11 cellular contexts compared by ENCODE assay signal in genomic region chr9:93464395-93464794, GRCh38. TPM values are rescaled to one million over a fixed set of nuclear protein-coding genes. Genes with fewer than 3 reads are reported as not detected.
DNase-seq lines count a peak whose midpoint lies in the region; ATAC-seq and TF ChIP-seq lines count a peak whose summit lies in the region.
"Had no signal": no experiment of that assay in that cellular context is flagged by ENCODE, and none has a peak within 500 bp of the region (broad histone marks: within the 10 kb centered on the region; RNA-seq: fewer than 3 reads in every experiment).

No MANE protein-coding gene starts in this region.

- H3K4me2 ChIP-seq in DND-41 (ENCODE audit: insufficient read depth, low read length): peak overlapping the region; percentile 72

- H3K4me1 Mint-ChIP-seq in activated CD8-positive, alpha-beta T cell treated with anti-CD3 and anti-CD28 coated beads, Interleukin-2, amount 10 ng/mL, durations not matched to agents 7 days and 5 days (ENCODE audit: low read depth): peaks cover 86% of the 10 kb centered on the region
- peaks cover 56 to 95% (median 86%) of the 10 kb centered on the region in 4 donors for H3K4me1 Mint-ChIP-seq in naive thymus-derived CD8-positive, alpha-beta T cell

- no peaks in the 10 kb centered on the region for H3K27me3 ChIP-seq in DND-41 (ENCODE audit: insufficient read depth, low read length, poor library complexity)
- H3K27me3 ChIP-seq in HUES6 (ENCODE audit: control insufficient read depth, insufficient read depth, low read length): no peaks in the 10 kb centered on the region
- H3K27me3 ChIP-seq: cardiac muscle cell had no signal

- H3K79me2 ChIP-seq in DND-41 (ENCODE audit: insufficient read depth, low read length): peaks cover 98% of the 10 kb centered on the region

- ATAC-seq in DND-41 (ENCODE audit: insufficient read depth, low read depth): 0 out of 3 replicates have a peak, but pooled peaks have one; percentile 13
- peak; percentile 28 for ATAC-seq in activated CD8-positive, alpha-beta T cell treated with anti-CD3 and anti-CD28 coated beads, Interleukin-2, amount 10 ng/mL, durations not matched to agents 7 days and 5 days
- no peak for ATAC-seq in naive thymus-derived CD8-positive, alpha-beta T cell
- no peak for ATAC-seq in GM18502 (IDR thresholded peaks at IDR 0.05; ENCODE audit: poor library complexity, unreplicated experiment)

- H3K9ac ChIP-seq in DND-41 (ENCODE audit: low read depth, low read length) (peak overlapping the region; percentile 62), HUES6 (ENCODE audit: low read length) (no peak overlapping the region)
- H3K9ac ChIP-seq: parathyroid adenoma had no signal

- peaks cover 34% of the 10 kb centered on the region for H3K36me3 Mint-ChIP-seq in activated CD8-positive, alpha-beta T cell treated with anti-CD3 and anti-CD28 coated beads, Interleukin-2, amount 10 ng/mL, durations not matched to agents 7 days and 5 days (ENCODE audit: low read depth)
- H3K36me3 Mint-ChIP-seq in naive thymus-derived CD8-positive, alpha-beta T cell: peaks cover 0 to 7% (median 0%) of the 10 kb centered on the region in 3 donors

- H2AFZ ChIP-seq in DND-41 (ENCODE audit: low read depth, low read length): peak overlapping the region; percentile 47; the same call in 1 of the 2 replicates
- H2AFZ ChIP-seq: parathyroid adenoma had no signal

- CTCF ChIA-PET in activated CD8-positive, alpha-beta T cell treated with anti-CD3 and anti-CD28 coated beads, Interleukin-2, amount 10 ng/mL, durations not matched to agents 7 days and 5 days (lab: Charles Lee): interaction anchor here (0.9 to 4.2 kb wide), 7 partner anchors 8 to 355 kb away, joined by 3 to 42 read pairs (median 6); partner anchors contain the start of gene FAM120AOS

- DNase-seq in DND-41 (no peak), middle frontal gyrus (ENCODE audit: extremely low spot score, low spot score) (no peak), mesenteric fat pad (ENCODE audit: low spot score) (no peak), NCI-H2171 treated with DMSO at 0.1 percent for 48 hours (lab: John Stamatoyannopoulos, UW) (no peak)
- DNase-seq in activated CD8-positive, alpha-beta T cell treated with anti-CD3 and anti-CD28 coated beads, Interleukin-2, amount 10 ng/mL, durations not matched to agents 7 days and 5 days: no peak
- DNase-seq in naive thymus-derived CD8-positive, alpha-beta T cell: no peak
- DNase-seq: activated CD4-positive, CD25-positive, alpha-beta regulatory T cell treated with anti-CD3 and anti-CD28 coated beads, Interleukin-2, amount 50 U/mL, for 72 hours had no signal

- peaks cover 21% of the 10 kb centered on the region; the same call in 1 of the 2 replicates for H4K20me1 ChIP-seq in DND-41 (ENCODE audit: insufficient read depth, low read length)

- H3K27ac Mint-ChIP-seq in activated CD8-positive, alpha-beta T cell treated with anti-CD3 and anti-CD28 coated beads, Interleukin-2, amount 10 ng/mL, durations not matched to agents 7 days and 5 days: peak overlapping the region; percentile 92
- peak overlapping the region in 8 of 10 donors; percentile 44 to 84 (median 66) for H3K27ac Mint-ChIP-seq in naive thymus-derived CD8-positive, alpha-beta T cell

- H3K27ac ChIP-seq in DND-41 (ENCODE audit: low read length): peak overlapping the region; percentile 93
- H3K27ac ChIP-seq in HUES6 (ENCODE audit: low read depth, low read length): 0 out of 2 replicates have a peak overlapping the region, but pooled peaks have one; percentile 35
- H3K27ac ChIP-seq: cardiac muscle cell, parathyroid adenoma had no signal

- TF ChIP-seq CTCF in DND-41 (IDR thresholded peaks at IDR 0.05; ENCODE audit: borderline replicate concordance, extremely low read depth, low read length, poor library complexity, severe bottlenecking): no peak

- POLR2A ChIA-PET in activated CD8-positive, alpha-beta T cell treated with anti-CD3 and anti-CD28 coated beads, Interleukin-2, amount 10 ng/mL, durations not matched to agents 7 days and 5 days (lab: Charles Lee): interaction anchor here (0.7 to 4.6 kb wide), 4 partner anchors 11 to 102 kb away, joined by 3 to 50 read pairs (median 21); partner anchors contain the start of genes FAM120A and FAM120AOS
- POLR2A ChIA-PET in naive thymus-derived CD8-positive, alpha-beta T cell (lab: Charles Lee): interaction anchor here (0.6 to 1.0 kb wide), 2 partner anchors 13 to 25 kb away, joined by 3 read pairs; partner anchors contain the start of gene FAM120A

- peak overlapping the region; percentile 2 to 50; a peak in 3 of 4 replicates for H3K4me3 ChIP-seq in DND-41 (ENCODE audit: low read depth in 1 of 2, low read length in 2 of 2)
- no peak overlapping the region for H3K4me3 ChIP-seq in HUES6 (ENCODE audit: low read depth, low read length)
- H3K4me3 ChIP-seq: cardiac muscle cell had no signal

- H3K27me3 Mint-ChIP-seq in activated CD8-positive, alpha-beta T cell treated with anti-CD3 and anti-CD28 coated beads, Interleukin-2, amount 10 ng/mL, durations not matched to agents 7 days and 5 days (ENCODE audit: low read depth): no peaks in the 10 kb centered on the region
- H3K27me3 Mint-ChIP-seq in naive thymus-derived CD8-positive, alpha-beta T cell: no peaks in the 10 kb centered on the region

- H3K36me3 ChIP-seq in DND-41 (ENCODE audit: insufficient read depth, low read length) (0 out of 2 replicates have a peak, but pooled peaks cover 4% of the 10 kb centered on the region), HUES6 (ENCODE audit: control insufficient read depth, insufficient read depth, low read length) (no peaks in the 10 kb centered on the region)
- H3K36me3 ChIP-seq: cardiac muscle cell had no signal

- H3K4me3 Mint-ChIP-seq in activated CD8-positive, alpha-beta T cell treated with anti-CD3 and anti-CD28 coated beads, Interleukin-2, amount 10 ng/mL, durations not matched to agents 7 days and 5 days: peak overlapping the region; percentile 67
- H3K4me3 Mint-ChIP-seq in naive thymus-derived CD8-positive, alpha-beta T cell: peak overlapping the region in 6 of 10 donors; percentile 11 to 64 (median 32)

- no peaks in the 10 kb centered on the region for H3K9me3 Mint-ChIP-seq in activated CD8-positive, alpha-beta T cell treated with anti-CD3 and anti-CD28 coated beads, Interleukin-2, amount 10 ng/mL, durations not matched to agents 7 days and 5 days (ENCODE audit: insufficient read depth)
- H3K9me3 Mint-ChIP-seq in naive thymus-derived CD8-positive, alpha-beta T cell: no peaks in the 10 kb centered on the region

- H3K9me3 ChIP-seq in DND-41 (ENCODE audit: insufficient read depth, low read length, severe bottlenecking): no peaks in the 10 kb centered on the region
- no peaks in the 10 kb centered on the region for H3K9me3 ChIP-seq in HUES6 (ENCODE audit: control insufficient read depth, insufficient read depth, low read depth, low read length)

- H3K4me1 ChIP-seq in DND-41 (ENCODE audit: insufficient read depth, low read length): peaks cover 88% of the 10 kb centered on the region
- H3K4me1 ChIP-seq in HUES6 (ENCODE audit: control insufficient read depth, insufficient read depth, low read length): peaks cover 69% of the 10 kb centered on the region
- H3K4me1 ChIP-seq: parathyroid adenoma had no signal

RNA-seq across cellular contexts. Expression of gene FAM120AOS, which starts 11.0 kb away (rescaled TPM):
- total RNA-seq in activated CD8-positive, alpha-beta T cell treated with anti-CD3 and anti-CD28 coated beads, Interleukin-2, amount 10 ng/mL, durations not matched to agents 7 days and 5 days: 10 to 100 TPM; 35.1 to 36.5 TPM
- total RNA-seq in naive thymus-derived CD8-positive, alpha-beta T cell: 10 to 100 TPM; 49.7 to 54.6 TPM
- 10 to 100 TPM; 49.3 to 59.7 (median 55.7) TPM for polyA plus RNA-seq in naive thymus-derived CD8-positive, alpha-beta T cell
- 43.9 TPM for total RNA-seq in mesenteric fat pad

RNA-seq across cellular contexts. Expression of gene FAM120A, which starts 12.9 kb away (rescaled TPM):
- 100 to 1,000 TPM; 139 to 141 TPM for total RNA-seq in activated CD8-positive, alpha-beta T cell treated with anti-CD3 and anti-CD28 coated beads, Interleukin-2, amount 10 ng/mL, durations not matched to agents 7 days and 5 days
- total RNA-seq in naive thymus-derived CD8-positive, alpha-beta T cell: 10 to 100 TPM; 82.2 to 85.4 TPM
- polyA plus RNA-seq in naive thymus-derived CD8-positive, alpha-beta T cell: 10 to 100 TPM in 1 of 3 donors, 1 to 10 TPM in 2; 7.8 to 10.7 (median 10.0) TPM
- total RNA-seq in mesenteric fat pad: 98.0 TPM

Comparison
In these comparisons a context has a peak if more than half of its experiments do, and no peak if none do; other contexts are left out.
1. ATAC-seq: peak in DND-41 (single experiment) and activated CD8-positive, alpha-beta T cell treated with anti-CD3 and anti-CD28 coated beads, Interleukin-2, amount 10 ng/mL, durations not matched to agents 7 days and 5 days (single experiment); none in naive thymus-derived CD8-positive, alpha-beta T cell (0 of 2) and GM18502 (single experiment).